ENCODE assay signal across 8 cellular contexts in genomic region chr3:185270262-185270955, GRCh38. TPM values are rescaled to one million over a fixed set of nuclear protein-coding genes. Genes with fewer than 3 reads are reported as not detected.
DNase-seq lines count a peak whose midpoint lies in the region; ATAC-seq and TF ChIP-seq lines count a peak whose summit lies in the region.

No MANE protein-coding gene starts in this region.

- no peak overlapping the region for H3K9ac ChIP-seq in neural cell (ENCODE audit: low read length)

- no peaks in the 10 kb centered on the region for H3K27me3 ChIP-seq in BE2C
- no peaks in the 10 kb centered on the region for H3K27me3 ChIP-seq in H7 (ENCODE audit: control insufficient read depth, insufficient read depth, low read length)
- peaks cover 0 to 38% (median 0%) of the 10 kb centered on the region in 45 donors for H3K27me3 ChIP-seq in dorsolateral prefrontal cortex
- no peaks in the 10 kb centered on the region for H3K27me3 ChIP-seq in neural cell (ENCODE audit: insufficient read depth, low read depth, low read length)

- no peak overlapping the region for H3K4me3 ChIP-seq in BE2C (ENCODE audit: low read depth, low read length)
- no peak overlapping the region for H3K4me3 ChIP-seq in H7 (ENCODE audit: insufficient read depth, low read depth, low read length)
- no peak overlapping the region for H3K4me3 ChIP-seq in dorsolateral prefrontal cortex
- H3K4me3 ChIP-seq in neural cell (ENCODE audit: low read length) = peak overlapping the region; percentile 7

- H3K9me3 ChIP-seq in BE2C (no peaks in the 10 kb centered on the region), neural cell (ENCODE audit: low read length) (no peaks in the 10 kb centered on the region)

- H2AFZ ChIP-seq in neural cell (ENCODE audit: low read depth, low read length) = no peak overlapping the region

- H3K27ac ChIP-seq in dorsolateral prefrontal cortex (no peak overlapping the region), neural cell (ENCODE audit: low read length) (peak overlapping the region; percentile 22)

- no peaks in the 10 kb centered on the region for H3K4me1 ChIP-seq in BE2C

- H3K79me2 ChIP-seq in neural cell (replicated peaks; ENCODE audit: insufficient read depth, low read length) = no peaks in the 10 kb centered on the region

- H4K20me1 ChIP-seq in neural cell (ENCODE audit: insufficient read depth) = no peaks in the 10 kb centered on the region

- peak overlapping the region; percentile 28 for H3K4me2 ChIP-seq in neural cell (ENCODE audit: low read length)

- TF ChIP-seq CTCF in BE2C (IDR thresholded peaks at IDR 0.05; ENCODE audit: low read depth, low read length) = peak; percentile 78
- TF ChIP-seq CTCF in dorsolateral prefrontal cortex (IDR thresholded peaks at IDR 0.05 in 54 of 56, conservative IDR thresholded peaks at IDR 0.05 in 2 of 56; ENCODE audit: low read depth in 1 of 56, partially characterized antibody in 56 of 56) = peak in 37 of 56 donors; percentile 9 to 42 (median 27)
- TF ChIP-seq CTCF in neural cell (IDR thresholded peaks at IDR 0.05; ENCODE audit: poor library complexity, severe bottlenecking) = peak; percentile 60

- H3F3A ChIP-seq in neural cell (ENCODE audit: insufficient read depth, low read length, poor library complexity, severe bottlenecking) = no peaks in the 10 kb centered on the region

- H3K9me2 ChIP-seq in neural cell (ENCODE audit: insufficient read depth, low read length) = no peaks in the 10 kb centered on the region

- intact Hi-C loops in dorsolateral prefrontal cortex (cut with DNase I) = no loop called here

- peak; percentile 65 for TF ChIP-seq EP300 in neural cell (conservative IDR thresholded peaks at IDR 0.05; ENCODE audit: poor library complexity, severe bottlenecking)

- peak; percentile 61 for DNase-seq in BE2C
- peak; percentile 71 for DNase-seq in H7
- DNase-seq in NCI-H69 (lab: John Stamatoyannopoulos, UW) = peak; percentile 98
- DNase-seq in dorsolateral prefrontal cortex = no peak
- DNase-seq in stimulated activated CD4-positive, alpha-beta T cell treated with anti-CD3 and anti-CD28 coated beads, Interleukin-4, amount 100 ng/mL, for 4 hours = no peak

- ATAC-seq in GM21576 (IDR thresholded peaks at IDR 0.05; ENCODE audit: unreplicated experiment) (no peak), GM19452 (IDR thresholded peaks at IDR 0.05; ENCODE audit: unreplicated experiment) (no peak)

- H3K36me3 ChIP-seq in BE2C (no peaks in the 10 kb centered on the region), H7 (replicated peaks; ENCODE audit: control insufficient read depth, insufficient read depth, low read length) (no peaks in the 10 kb centered on the region), neural cell (ENCODE audit: insufficient read depth, low read length) (no peaks in the 10 kb centered on the region)

- TF ChIP-seq RAD21 in neural cell (conservative IDR thresholded peaks at IDR 0.05) = peak; percentile 44

TF ChIP-seq in neural cell, 6 proteins besides CTCF, POLR2A, EP300 and RAD21:
- no peak for TF ChIP-seq MXI1 (conservative IDR thresholded peaks at IDR 0.05; ENCODE audit: poor library complexity, severe bottlenecking)
- TF ChIP-seq TAF1 (IDR thresholded peaks at IDR 0.05; ENCODE audit: low read depth) = no peak
- TF ChIP-seq EZH2 (IDR thresholded peaks at IDR 0.05; ENCODE audit: borderline replicate concordance, insufficient read depth, low read length, poor library complexity, severe bottlenecking) = no peak
- peak; percentile 20 for TF ChIP-seq SMC3 (conservative IDR thresholded peaks at IDR 0.05; ENCODE audit: poor library complexity)
- peak; percentile 91 for TF ChIP-seq REST (IDR thresholded peaks at IDR 0.05; ENCODE audit: borderline replicate concordance)
- peak; percentile 49 for TF ChIP-seq POLR2AphosphoS5 (IDR thresholded peaks at IDR 0.05)

RNA-seq across cellular contexts. Expression of gene EHHADH, which starts 16.6 kb away (rescaled TPM):
- 1.8 TPM for polyA plus RNA-seq in BE2C (2012; ENCODE audit: insufficient read depth, insufficient read length, low read depth)
- total RNA-seq in H7 (2014; rRNA removed; shearing (Covaris generic)) = 0.63 and 1.0 TPM in 2 replicates
- total RNA-seq in dorsolateral prefrontal cortex = 10 to 100 TPM in 2 of 120 experiments, 1 to 10 TPM in 118; 2.9 to 12.2 (median 5.9) TPM
- 1.8 and 2.0 TPM in 2 replicates for polyA plus RNA-seq in neural cell
- polyA minus RNA-seq in neural cell = 3.4 and 3.9 TPM in 2 replicates

Comparison
In these comparisons a context has a peak if more than half of its experiments do, and no peak if none do; other contexts are left out.
1. DNase-seq: peak in BE2C (single experiment), H7 (single experiment) and NCI-H69 (single experiment); none in dorsolateral prefrontal cortex (0 of 10) and stimulated activated CD4-positive, alpha-beta T cell treated with anti-CD3 and anti-CD28 coated beads, Interleukin-4, amount 100 ng/mL, for 4 hours (0 of 2).
2. CTCF ChIP-seq: peak in every context shown above with its lines; median percentile 78 in BE2C; 60 in neural cell; 27 in dorsolateral prefrontal cortex.